Comparison of ENCODE assay signal across 24 cellular contexts in genomic region chr11:33323421-33323820, GRCh38. TPM values are rescaled to one million over a fixed set of nuclear protein-coding genes. Genes with fewer than 3 reads are reported as not detected.
A peak's percentile ranks its signal among the peaks of the same experiment; 100 is the strongest.
DNase-seq lines count a peak whose midpoint lies in the region; ATAC-seq, FAIRE-seq and TF ChIP-seq lines count a peak whose summit lies in the region.
"Had no signal": no experiment of that assay in that cellular context is flagged by ENCODE, and none has a peak within 500 bp of the region (broad histone marks: within the 10 kb centered on the region; RNA-seq: fewer than 3 reads in every experiment).

No MANE protein-coding gene starts in this region.

- H3K4me2 ChIP-seq in BLaER1 (peak overlapping the region; percentile 50), OCI-LY7 (ENCODE audit: low read length) (no peak overlapping the region)

- no peaks in the 10 kb centered on the region for H3K9me3 Mint-ChIP-seq in stimulated activated memory B cell treated with anti-CD40 and anti-IgM and Interleukin-4, amounts not matched to agents 10 μg/mL and 1 μg/mL and 100 μg/mL, for 72 hours
- H3K9me3 Mint-ChIP-seq: activated CD8-positive, alpha-beta T cell treated with anti-CD3 and anti-CD28 coated beads for 36 hours; activated naive CD8-positive, alpha-beta T cell treated with anti-CD3 and anti-CD28 coated beads, Interleukin-2, amount 50 U/mL, for 24 hours; stimulated activated naive CD8-positive, alpha-beta T cell treated with anti-CD3 and anti-CD28 coated beads, Interleukin-15, Interleukin-2, amounts not matched to agents 100 ng/mL and 50 ng/mL, for 24 hours had no signal

- H2AFZ ChIP-seq in OCI-LY7 (ENCODE audit: low read length) = no peak overlapping the region

- intact Hi-C loops in OCI-LY7 (cut with micrococcal nuclease; ENCODE audit: unreplicated experiment) = loop anchor here (10.0 kb wide), 2 partner anchors 229 to 359 kb away; no protein-coding TSS in a partner anchor

- peaks cover 27% of the 10 kb centered on the region for H3K4me1 Mint-ChIP-seq in stimulated activated memory B cell treated with anti-CD40 and anti-IgM and Interleukin-4, amounts not matched to agents 10 μg/mL and 1 μg/mL and 100 μg/mL, for 72 hours

- H3K4me3 Mint-ChIP-seq in stimulated activated memory B cell treated with anti-CD40 and anti-IgM and Interleukin-4, amounts not matched to agents 10 μg/mL and 1 μg/mL and 100 μg/mL, for 72 hours = no peak overlapping the region
- H3K4me3 Mint-ChIP-seq: activated CD8-positive, alpha-beta T cell treated with anti-CD3 and anti-CD28 coated beads for 36 hours; activated naive CD8-positive, alpha-beta T cell treated with anti-CD3 and anti-CD28 coated beads, Interleukin-2, amount 50 U/mL, for 24 hours; stimulated activated naive CD8-positive, alpha-beta T cell treated with anti-CD3 and anti-CD28 coated beads, Interleukin-15, Interleukin-2, amounts not matched to agents 100 ng/mL and 50 ng/mL, for 24 hours had no signal

- no peak for TF ChIP-seq POLR2A in GM12892 (IDR thresholded peaks at IDR 0.05; ENCODE audit: low read depth, low read length)

- no peak overlapping the region for H3K27ac ChIP-seq in BLaER1
- H3K27ac ChIP-seq in OCI-LY7 (ENCODE audit: low read depth, low read length, poor library complexity, severe bottlenecking) = no peak overlapping the region
- peak overlapping the region; percentile 64 for H3K27ac ChIP-seq in neutrophil
- H3K27ac ChIP-seq: sigmoid colon had no signal

- H3K79me2 ChIP-seq in OCI-LY7 (ENCODE audit: insufficient read depth, low read depth, low read length) = no peaks in the 10 kb centered on the region; the same call in 1 of the 2 replicates

- H3K4me1 ChIP-seq in BLaER1 = peaks cover 26% of the 10 kb centered on the region
- H3K4me1 ChIP-seq in OCI-LY7 (ENCODE audit: insufficient read depth, low read length, poor library complexity, severe bottlenecking) = peaks cover 8% of the 10 kb centered on the region
- peaks cover 37 to 66% of the 10 kb centered on the region in 2 experiments for H3K4me1 ChIP-seq in neutrophil (ENCODE audit: control insufficient read depth in 1 of 2, insufficient read depth in 1 of 2, low read depth in 1 of 2, low read length in 1 of 2)

- no TSS peak for BruUV-seq in OCI-LY7 (replicated peaks; lab: Mats Ljungman, UMichigan)

- no peak overlapping the region for H3K27ac Mint-ChIP-seq in stimulated activated memory B cell treated with anti-CD40 and anti-IgM and Interleukin-4, amounts not matched to agents 10 μg/mL and 1 μg/mL and 100 μg/mL, for 72 hours
- H3K27ac Mint-ChIP-seq: activated CD8-positive, alpha-beta T cell treated with anti-CD3 and anti-CD28 coated beads for 36 hours; activated naive CD8-positive, alpha-beta T cell treated with anti-CD3 and anti-CD28 coated beads, Interleukin-2, amount 50 U/mL, for 24 hours; stimulated activated naive CD8-positive, alpha-beta T cell treated with anti-CD3 and anti-CD28 coated beads, Interleukin-15, Interleukin-2, amounts not matched to agents 100 ng/mL and 50 ng/mL, for 24 hours had no signal

- H3K9ac ChIP-seq in BLaER1 = no peak overlapping the region

- no peaks in the 10 kb centered on the region for H3K36me3 Mint-ChIP-seq in stimulated activated memory B cell treated with anti-CD40 and anti-IgM and Interleukin-4, amounts not matched to agents 10 μg/mL and 1 μg/mL and 100 μg/mL, for 72 hours

- H3K4me3 ChIP-seq in BLaER1 = no peak overlapping the region
- no peak overlapping the region for H3K4me3 ChIP-seq in OCI-LY7 (ENCODE audit: low read depth, low read length, poor library complexity, severe bottlenecking)
- H3K4me3 ChIP-seq in neutrophil (ENCODE audit: low read depth in 1 of 2, low read length in 1 of 2) = no peak overlapping the region
- H3K4me3 ChIP-seq: sigmoid colon had no signal

- H4K20me1 ChIP-seq in BLaER1 (peaks cover 99% of the 10 kb centered on the region), OCI-LY7 (ENCODE audit: insufficient read depth, low read length) (peaks cover 7% of the 10 kb centered on the region; the same call in 1 of the 2 replicates)

- no peaks in the 10 kb centered on the region for H3K9me2 ChIP-seq in OCI-LY7 (ENCODE audit: insufficient read depth, low read length)

- H3K27me3 ChIP-seq in BLaER1 (no peaks in the 10 kb centered on the region), neutrophil (no peaks in the 10 kb centered on the region)
- H3K27me3 ChIP-seq: sigmoid colon had no signal

- CTCF ChIA-PET in OCI-LY7 (lab: Charles Lee; ENCODE audit: unreplicated experiment) = no interaction called here

- peak; percentile 48 for FAIRE-seq in GM12892 (lab: Jason Lieb, UNC)
- FAIRE-seq: H54 had no signal

- TF ChIP-seq CTCF in OCI-LY7 (conservative IDR thresholded peaks at IDR 0.05; ENCODE audit: low read length) = 0 out of 2 replicates have a peak, but pooled peaks have one; percentile 10
- no peak for TF ChIP-seq CTCF in neutrophil (IDR thresholded peaks at IDR 0.05)

- H3K27me3 Mint-ChIP-seq in stimulated activated memory B cell treated with anti-CD40 and anti-IgM and Interleukin-4, amounts not matched to agents 10 μg/mL and 1 μg/mL and 100 μg/mL, for 72 hours = no peaks in the 10 kb centered on the region
- H3K27me3 Mint-ChIP-seq: activated CD8-positive, alpha-beta T cell treated with anti-CD3 and anti-CD28 coated beads for 36 hours; activated naive CD8-positive, alpha-beta T cell treated with anti-CD3 and anti-CD28 coated beads, Interleukin-2, amount 50 U/mL, for 24 hours; stimulated activated naive CD8-positive, alpha-beta T cell treated with anti-CD3 and anti-CD28 coated beads, Interleukin-15, Interleukin-2, amounts not matched to agents 100 ng/mL and 50 ng/mL, for 24 hours had no signal

- no peak for ATAC-seq in stimulated activated memory B cell treated with anti-CD40 and anti-IgM and Interleukin-4, amounts not matched to agents 10 μg/mL and 1 μg/mL and 100 μg/mL, for 72 hours
- ATAC-seq: activated CD4-positive, CD25-positive, alpha-beta regulatory T cell treated with anti-CD3 and anti-CD28 coated beads, Interleukin-2, amount 50 U/mL, for 24 hours; activated CD8-positive, alpha-beta T cell treated with anti-CD3 and anti-CD28 coated beads for 36 hours; activated naive CD8-positive, alpha-beta T cell treated with anti-CD3 and anti-CD28 coated beads, Interleukin-2, amount 50 U/mL, for 24 hours had no signal

- H3K36me3 ChIP-seq in BLaER1 = no peaks in the 10 kb centered on the region
- no peaks in the 10 kb centered on the region for H3K36me3 ChIP-seq in OCI-LY7 (ENCODE audit: insufficient read depth, low read length)
- no peaks in the 10 kb centered on the region for H3K36me3 ChIP-seq in neutrophil
- H3K36me3 ChIP-seq: sigmoid colon had no signal

- DNase-seq in GM12892 (ENCODE audit: insufficient read length) (no peak), OCI-LY7 (ENCODE audit: low spot score) (no peak), SIG-M5 (lab: John Stamatoyannopoulos, UW) (no peak), C1 segment of cervical spinal cord (lab: John Stamatoyannopoulos, UW) (no peak)
- DNase-seq: activated CD8-positive, alpha-beta T cell treated with anti-CD3 and anti-CD28 coated beads for 36 hours; activated effector memory CD4-positive, alpha-beta T cell treated with anti-CD3 and anti-CD28 coated beads, Interleukin-2, amount 50 U/mL, for 16 hours; activated naive CD8-positive, alpha-beta T cell treated with anti-CD3 and anti-CD28 coated beads, Interleukin-2, amount 50 U/mL, for 24 hours; activated T-cell treated with anti-CD3 and anti-CD28 coated beads for 4 hours; DMS53; effector CD4-positive, alpha-beta T cell; GDM1; hippocampal formation; NCI-H2029 treated with DMSO at 0.1 percent for 48 hours; NCI-H2227 treated with DMSO at 0.1 percent for 48 hours; NCI-H69; sigmoid colon; stimulated activated CD4-positive, alpha-beta T cell treated with anti-CD3 and anti-CD28 coated beads, Interleukin-15, amount 100 ng/mL, for 24 hours; T-helper 9 cell had no signal

- no peaks in the 10 kb centered on the region for H3K9me3 ChIP-seq in BLaER1
- no peaks in the 10 kb centered on the region for H3K9me3 ChIP-seq in OCI-LY7 (ENCODE audit: low read length)
- no peaks in the 10 kb centered on the region for H3K9me3 ChIP-seq in neutrophil
- H3K9me3 ChIP-seq: sigmoid colon had no signal

- POLR2A ChIA-PET in OCI-LY7 (lab: Charles Lee) = interaction anchor here (0.7 kb wide), 1 partner anchor 540 kb away, joined by 3 read pairs; no protein-coding TSS in a partner anchor

RNA-seq across cellular contexts. Expression of gene KIAA1549L, which starts 52.5 kb away (rescaled TPM):
- polyA plus RNA-seq in GM12892 (2012; ENCODE audit: missing spikeins) = 7.4 TPM
- total RNA-seq in OCI-LY7 (2014; rRNA removed; shearing (Covaris generic)) = 24.5 and 30.0 TPM in 2 replicates
- 36.6 and 37.3 TPM in 2 replicates for total RNA-seq in OCI-LY7 (2022)
- total RNA-seq: activated CD8-positive, alpha-beta T cell treated with anti-CD3 and anti-CD28 coated beads for 36 hours had no signal
